1 cellular context compared by ENCODE assay signal in the genomic region with DNA sequence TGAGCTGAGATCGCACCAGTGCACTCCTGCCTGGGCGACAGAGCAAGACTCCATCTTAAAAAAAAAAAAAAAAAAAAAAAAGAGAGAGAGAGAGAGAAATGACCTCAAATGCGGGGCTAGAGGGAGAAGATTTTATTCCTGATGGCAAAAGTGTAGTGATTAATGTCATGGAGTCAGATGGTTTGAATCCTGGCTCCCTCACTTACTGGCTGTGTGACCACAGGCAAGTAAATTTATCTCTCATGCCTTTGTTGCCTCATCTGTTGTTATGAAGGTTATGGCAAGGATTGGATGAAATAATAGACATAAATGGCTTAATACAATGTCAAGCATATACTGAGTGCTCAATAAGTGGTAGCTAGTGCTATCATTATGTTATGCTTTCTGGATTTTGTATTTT.
TF ChIP-seq lines count a peak whose summit lies in the region.

No MANE protein-coding gene starts in this region.

TF ChIP-seq in IMR-90, 13 proteins besides CTCF, POLR2A, EP300 and RAD21:
- TF ChIP-seq CHD1 (IDR thresholded peaks at IDR 0.05; ENCODE audit: low read depth, low read length) (no peak), NFE2L2 (IDR thresholded peaks at IDR 0.05; ENCODE audit: low read depth, low read length) (no peak), RCOR1 (IDR thresholded peaks at IDR 0.05; ENCODE audit: insufficient replicate concordance, low read length) (no peak), BHLHE40 (IDR thresholded peaks at IDR 0.05; ENCODE audit: low read depth, low read length) (no peak), FOS (IDR thresholded peaks at IDR 0.05; ENCODE audit: low read depth, low read length) (no peak), SMC3 (IDR thresholded peaks at IDR 0.05; ENCODE audit: low read depth, low read length) (no peak), MAZ (IDR thresholded peaks at IDR 0.05; ENCODE audit: borderline replicate concordance, low read depth, low read length) (no peak), CEBPB (IDR thresholded peaks at IDR 0.05; ENCODE audit: low read depth, low read length) (no peak), MAFK (IDR thresholded peaks at IDR 0.05; ENCODE audit: low read depth, low read length) (no peak), RFX5 (IDR thresholded peaks at IDR 0.05; ENCODE audit: low read depth, low read length) (no peak)
- TF ChIP-seq, protein P1, sequence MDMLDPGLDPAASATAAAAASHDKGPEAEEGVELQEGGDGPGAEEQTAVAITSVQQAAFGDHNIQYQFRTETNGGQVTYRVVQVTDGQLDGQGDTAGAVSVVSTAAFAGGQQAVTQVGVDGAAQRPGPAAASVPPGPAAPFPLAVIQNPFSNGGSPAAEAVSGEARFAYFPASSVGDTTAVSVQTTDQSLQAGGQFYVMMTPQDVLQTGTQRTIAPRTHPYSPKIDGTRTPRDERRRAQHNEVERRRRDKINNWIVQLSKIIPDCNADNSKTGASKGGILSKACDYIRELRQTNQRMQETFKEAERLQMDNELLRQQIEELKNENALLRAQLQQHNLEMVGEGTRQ (IDR thresholded peaks at IDR 0.05; ENCODE audit: low read depth, low read length), result no peak
- TF ChIP-seq, protein P2, sequence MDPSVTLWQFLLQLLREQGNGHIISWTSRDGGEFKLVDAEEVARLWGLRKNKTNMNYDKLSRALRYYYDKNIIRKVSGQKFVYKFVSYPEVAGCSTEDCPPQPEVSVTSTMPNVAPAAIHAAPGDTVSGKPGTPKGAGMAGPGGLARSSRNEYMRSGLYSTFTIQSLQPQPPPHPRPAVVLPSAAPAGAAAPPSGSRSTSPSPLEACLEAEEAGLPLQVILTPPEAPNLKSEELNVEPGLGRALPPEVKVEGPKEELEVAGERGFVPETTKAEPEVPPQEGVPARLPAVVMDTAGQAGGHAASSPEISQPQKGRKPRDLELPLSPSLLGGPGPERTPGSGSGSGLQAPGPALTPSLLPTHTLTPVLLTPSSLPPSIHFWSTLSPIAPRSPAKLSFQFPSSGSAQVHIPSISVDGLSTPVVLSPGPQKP (IDR thresholded peaks at IDR 0.05; ENCODE audit: borderline replicate concordance, low read depth, low read length), result no peak
